In the genomic region with DNA sequence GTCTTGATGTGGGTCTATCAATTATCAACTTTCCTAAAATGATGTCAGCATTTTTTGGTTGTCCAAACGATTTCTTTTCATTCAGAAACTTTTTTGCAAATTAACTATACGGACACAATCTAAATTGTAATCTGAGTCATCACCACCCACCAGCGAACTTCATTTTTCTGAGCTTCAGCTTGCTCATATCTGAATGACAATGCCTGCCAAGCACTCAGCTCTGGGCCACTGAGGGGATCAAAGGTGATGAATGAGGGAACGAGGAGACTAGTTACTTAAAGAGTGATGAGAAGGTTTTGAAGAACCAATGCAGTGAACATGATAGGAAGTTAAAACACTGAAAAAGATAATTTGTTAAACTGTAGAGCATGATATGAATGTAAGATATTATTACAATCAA, we compare ENCODE assay signal across 14 cellular contexts. TPM values are rescaled to one million over a fixed set of nuclear protein-coding genes. Genes with fewer than 3 reads are reported as not detected.
A peak's percentile ranks its signal among the peaks of the same experiment; 100 is the strongest.
DNase-seq lines count a peak whose midpoint lies in the region; ATAC-seq and TF ChIP-seq lines count a peak whose summit lies in the region.
"Had no signal": no experiment of that assay in that cellular context is flagged by ENCODE, and none has a peak within 500 bp of the region (broad histone marks: within the 10 kb centered on the region; RNA-seq: fewer than 3 reads in every experiment).

No MANE protein-coding gene starts in this region.

- peaks cover 16% of the 10 kb centered on the region for H3K4me1 Mint-ChIP-seq in WTC11

- H3K27ac Mint-ChIP-seq in WTC11: no peak overlapping the region
- H3K27ac Mint-ChIP-seq: activated T-helper 1 cell treated with anti-CD3 and anti-CD28 coated beads, Interleukin-12 subunit alpha, Interleukin-12 subunit beta, Interleukin-2, Interleukin-4 antibody, amounts not matched to agents 30 ng/mL and 10 ng/mL and 1 ng/mL, durations not matched to agents 14 hours and 24 hours and 36 hours; T-helper 1 cell treated with Interleukin-12 subunit alpha and Interleukin-12 subunit beta and Interleukin-4 antibody, amounts not matched to agents 30 μg/mL and 1 μg/mL, for 36 hours had no signal

- H3K9me3 Mint-ChIP-seq in WTC11: peaks cover 17% of the 10 kb centered on the region

- TF ChIP-seq CTCF in WTC11 (IDR thresholded peaks at IDR 0.05): no peak
- TF ChIP-seq CTCF in fibroblast of the aortic adventitia (IDR thresholded peaks at IDR 0.05; ENCODE audit: insufficient read depth, low read length): no peak

- no peaks in the 10 kb centered on the region for H3K27me3 Mint-ChIP-seq in WTC11 (ENCODE audit: low read depth)

- no peak overlapping the region for H3K4me3 ChIP-seq in fibroblast of the aortic adventitia (ENCODE audit: low read depth, low read length)
- H3K4me3 ChIP-seq: GM12878 had no signal

- no peaks in the 10 kb centered on the region for H3K36me3 Mint-ChIP-seq in WTC11

- CTCF ChIA-PET in WTC11 (lab: Charles Lee): interaction anchor here (1.0 to 1.6 kb wide), 3 partner anchors 8 to 414 kb away, joined by 3 to 6 read pairs (median 4); no protein-coding TSS in a partner anchor

- POLR2A ChIA-PET in WTC11 (lab: Charles Lee): no interaction called here

- no peak overlapping the region for H3K4me3 Mint-ChIP-seq in WTC11
- H3K4me3 Mint-ChIP-seq: activated T-helper 1 cell treated with anti-CD3 and anti-CD28 coated beads, Interleukin-12 subunit alpha, Interleukin-12 subunit beta, Interleukin-2, Interleukin-4 antibody, amounts not matched to agents 30 ng/mL and 10 ng/mL and 1 ng/mL, durations not matched to agents 14 hours and 24 hours and 36 hours; T-helper 1 cell treated with Interleukin-12 subunit alpha and Interleukin-12 subunit beta and Interleukin-4 antibody, amounts not matched to agents 30 μg/mL and 1 μg/mL, for 36 hours had no signal

- DNase-seq in A172 (ENCODE audit: low spot score): peak; percentile 19
- peak; percentile 78 for DNase-seq in EH (ENCODE audit: low read depth)
- DNase-seq in WTC11 (ENCODE audit: low spot score): no peak
- peak; percentile 27 for DNase-seq in fibroblast of the aortic adventitia (ENCODE audit: low read depth)
- no peak for DNase-seq in RPMI8226
- DNase-seq: Calu3, NCI-H524 treated with DMSO at 0.1 percent for 48 hours, retina had no signal

- ATAC-seq in WTC11 (peak; percentile 43; the same call in 1 of the 2 replicates), HG03354 (IDR thresholded peaks at IDR 0.05; ENCODE audit: poor library complexity, severe bottlenecking, unreplicated experiment) (no peak), HG02623 (IDR thresholded peaks at IDR 0.05; ENCODE audit: unreplicated experiment) (no peak)
- ATAC-seq: GM12878, left lobe of liver had no signal

TF ChIP-seq in WTC11, 78 proteins besides CTCF, POLR2A, EP300 and RAD21:
- TF ChIP-seq, protein P1, sequence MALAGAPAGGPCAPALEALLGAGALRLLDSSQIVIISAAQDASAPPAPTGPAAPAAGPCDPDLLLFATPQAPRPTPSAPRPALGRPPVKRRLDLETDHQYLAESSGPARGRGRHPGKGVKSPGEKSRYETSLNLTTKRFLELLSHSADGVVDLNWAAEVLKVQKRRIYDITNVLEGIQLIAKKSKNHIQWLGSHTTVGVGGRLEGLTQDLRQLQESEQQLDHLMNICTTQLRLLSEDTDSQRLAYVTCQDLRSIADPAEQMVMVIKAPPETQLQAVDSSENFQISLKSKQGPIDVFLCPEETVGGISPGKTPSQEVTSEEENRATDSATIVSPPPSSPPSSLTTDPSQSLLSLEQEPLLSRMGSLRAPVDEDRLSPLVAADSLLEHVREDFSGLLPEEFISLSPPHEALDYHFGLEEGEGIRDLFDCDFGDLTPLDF (CRISPR knock-in tag; IDR thresholded peaks at IDR 0.05): no peak
- TF ChIP-seq, protein P2, sequence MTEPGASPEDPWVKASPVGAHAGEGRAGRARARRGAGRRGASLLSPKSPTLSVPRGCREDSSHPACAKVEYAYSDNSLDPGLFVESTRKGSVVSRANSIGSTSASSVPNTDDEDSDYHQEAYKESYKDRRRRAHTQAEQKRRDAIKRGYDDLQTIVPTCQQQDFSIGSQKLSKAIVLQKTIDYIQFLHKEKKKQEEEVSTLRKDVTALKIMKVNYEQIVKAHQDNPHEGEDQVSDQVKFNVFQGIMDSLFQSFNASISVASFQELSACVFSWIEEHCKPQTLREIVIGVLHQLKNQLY (CRISPR knock-in tag; IDR thresholded peaks at IDR 0.05): no peak
- TF ChIP-seq, protein P3, sequence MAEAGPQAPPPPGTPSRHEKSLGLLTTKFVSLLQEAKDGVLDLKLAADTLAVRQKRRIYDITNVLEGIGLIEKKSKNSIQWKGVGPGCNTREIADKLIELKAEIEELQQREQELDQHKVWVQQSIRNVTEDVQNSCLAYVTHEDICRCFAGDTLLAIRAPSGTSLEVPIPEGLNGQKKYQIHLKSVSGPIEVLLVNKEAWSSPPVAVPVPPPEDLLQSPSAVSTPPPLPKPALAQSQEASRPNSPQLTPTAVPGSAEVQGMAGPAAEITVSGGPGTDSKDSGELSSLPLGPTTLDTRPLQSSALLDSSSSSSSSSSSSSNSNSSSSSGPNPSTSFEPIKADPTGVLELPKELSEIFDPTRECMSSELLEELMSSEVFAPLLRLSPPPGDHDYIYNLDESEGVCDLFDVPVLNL (CRISPR knock-in tag; IDR thresholded peaks at IDR 0.05; ENCODE audit: borderline replicate concordance, low read depth): no peak

RNA-seq across cellular contexts. Expression of a gene that starts 14.9 kb away (rescaled TPM):
- total RNA-seq in A172 (2014; rRNA removed; shearing (Covaris generic)): 49.8 and 57.0 TPM in 2 replicates
- total RNA-seq in WTC11 (2021): 45.0 to 73.6 TPM (median 46.3 TPM) in 3 replicates
- 76.4 and 157 TPM in 2 replicates for total RNA-seq in fibroblast of the aortic adventitia (ENCODE audit: low replicate concordance)

Comparison
In these comparisons a context has a peak if more than half of its experiments do, and no peak if none do; other contexts are left out.
1. DNase-seq: peak in A172 (single experiment), EH (single experiment) and fibroblast of the aortic adventitia (single experiment); none in WTC11 (single experiment) and RPMI8226 (single experiment).